11 cellular contexts compared by ENCODE assay signal in genomic region chr3:41866298-41866697, GRCh38.
"Had no signal": no experiment of that assay in that cellular context is flagged by ENCODE, and none has a peak within 500 bp of the region (broad histone marks: within the 10 kb centered on the region; RNA-seq: fewer than 3 reads in every experiment).

No MANE protein-coding gene starts in this region.

- DNase-seq: GM23248, GOT3, H7, H9, HCEC 1CT, HFFc6 had no signal

- H3K9me3 ChIP-seq: HAP-1 had no signal

- H3K4me3 ChIP-seq: GM23248, GM23338, HAP-1 had no signal

- H3K36me3 ChIP-seq: HAP-1 had no signal

- H3K27ac ChIP-seq: GM23248 had no signal

- ATAC-seq: GM23338, HCT116 had no signal

- H3K4me1 ChIP-seq: HAP-1 had no signal

- FAIRE-seq: H1, H54 had no signal

- H3K4me2 ChIP-seq: GM23338 had no signal

- H3K9ac ChIP-seq: GM23248 had no signal

- H2AFZ ChIP-seq: GM23248, GM23338 had no signal
